In the genomic region with DNA sequence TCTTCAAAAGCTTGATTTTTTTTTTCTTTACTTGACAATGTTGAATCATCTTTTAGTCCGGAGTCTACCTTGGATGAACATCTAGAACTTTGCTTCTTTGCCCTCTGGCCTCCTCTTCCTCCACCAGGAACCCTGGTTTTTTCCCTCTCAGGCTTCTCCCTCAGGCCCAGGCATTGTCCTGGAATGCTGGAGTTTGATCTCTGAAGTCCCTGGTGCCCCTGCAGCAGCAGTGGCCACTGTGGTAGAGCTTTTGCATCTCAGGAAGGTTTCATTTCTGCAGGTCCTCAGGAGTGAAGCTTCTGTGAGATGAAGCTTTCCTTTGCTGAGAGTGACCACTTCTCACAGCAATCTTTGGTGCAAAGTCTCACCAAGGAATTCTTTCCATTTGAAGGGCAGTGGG, we compare ENCODE assay signal across 2 cellular contexts.
TF ChIP-seq lines count a peak whose summit lies in the region.

No MANE protein-coding gene starts in this region.

TF ChIP-seq in IMR-90, 13 proteins besides CTCF, POLR2A, EP300 and RAD21:
- TF ChIP-seq RFX5 (IDR thresholded peaks at IDR 0.05; ENCODE audit: low read depth, low read length) = no peak
- no peak for TF ChIP-seq MAZ (IDR thresholded peaks at IDR 0.05; ENCODE audit: borderline replicate concordance, low read depth, low read length)
- no peak for TF ChIP-seq MXI1 (IDR thresholded peaks at IDR 0.05; ENCODE audit: borderline replicate concordance, low read depth, low read length)
- TF ChIP-seq, protein P1, sequence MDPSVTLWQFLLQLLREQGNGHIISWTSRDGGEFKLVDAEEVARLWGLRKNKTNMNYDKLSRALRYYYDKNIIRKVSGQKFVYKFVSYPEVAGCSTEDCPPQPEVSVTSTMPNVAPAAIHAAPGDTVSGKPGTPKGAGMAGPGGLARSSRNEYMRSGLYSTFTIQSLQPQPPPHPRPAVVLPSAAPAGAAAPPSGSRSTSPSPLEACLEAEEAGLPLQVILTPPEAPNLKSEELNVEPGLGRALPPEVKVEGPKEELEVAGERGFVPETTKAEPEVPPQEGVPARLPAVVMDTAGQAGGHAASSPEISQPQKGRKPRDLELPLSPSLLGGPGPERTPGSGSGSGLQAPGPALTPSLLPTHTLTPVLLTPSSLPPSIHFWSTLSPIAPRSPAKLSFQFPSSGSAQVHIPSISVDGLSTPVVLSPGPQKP (IDR thresholded peaks at IDR 0.05; ENCODE audit: borderline replicate concordance, low read depth, low read length) = no peak
- TF ChIP-seq NFE2L2 (IDR thresholded peaks at IDR 0.05; ENCODE audit: low read depth, low read length) = no peak

TF ChIP-seq in H1, 55 proteins besides CTCF, POLR2A, EP300 and RAD21:
- TF ChIP-seq CHD1 (IDR thresholded peaks at IDR 0.05; ENCODE audit: low read depth, low read length) (no peak), CHD2 (IDR thresholded peaks at IDR 0.05; ENCODE audit: low read length) (no peak)
